Comparison of ENCODE assay signal across 1 cellular context in the genomic region with DNA sequence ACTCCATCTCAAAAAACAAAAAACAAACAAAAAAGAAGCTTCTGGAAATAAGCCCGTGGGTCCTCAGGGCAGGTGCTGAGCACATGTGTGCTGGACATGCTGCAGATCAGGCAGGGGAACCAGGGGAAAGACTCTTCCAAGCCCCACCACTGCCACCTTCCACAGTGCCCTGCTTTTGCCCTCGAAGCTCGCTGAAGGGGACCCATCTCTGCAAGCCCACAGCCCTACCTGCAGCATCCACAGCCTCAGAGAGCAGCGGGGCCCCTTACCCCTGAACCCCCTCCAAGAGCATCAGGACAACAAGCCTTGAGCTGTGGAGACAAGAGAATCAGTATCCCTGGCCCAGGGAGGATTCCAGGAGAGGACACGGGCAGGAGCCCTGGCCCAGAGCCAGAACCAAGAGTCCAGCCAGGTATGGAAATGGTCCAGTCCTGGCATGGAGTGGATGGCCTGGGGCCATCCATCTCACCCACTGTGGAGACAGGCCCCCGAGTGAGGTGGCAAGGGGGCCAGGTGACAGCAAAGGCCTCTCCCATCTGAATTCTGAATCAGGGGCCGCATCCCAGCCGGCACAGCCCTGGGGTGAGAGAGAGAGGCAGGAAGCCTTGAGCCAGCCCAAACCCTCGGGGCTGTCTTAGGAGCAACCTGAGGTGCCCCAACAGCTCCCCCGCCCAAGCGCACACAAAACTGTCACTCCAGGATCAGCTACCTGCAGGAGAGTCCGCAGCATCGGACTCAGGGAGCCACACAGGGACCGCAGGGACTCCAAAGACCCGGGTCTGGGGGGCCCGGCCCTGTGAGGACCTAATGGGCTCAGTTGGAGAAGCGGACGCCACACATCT.
TF ChIP-seq lines count a peak whose summit lies in the region.

No MANE protein-coding gene starts in this region.

TF ChIP-seq in SK-N-SH treated with all-trans-retinoic acid at 6 μM for 48 hours, 23 proteins besides CTCF, POLR2A, EP300 and RAD21 (continued from another document):
- TF ChIP-seq, protein P1, sequence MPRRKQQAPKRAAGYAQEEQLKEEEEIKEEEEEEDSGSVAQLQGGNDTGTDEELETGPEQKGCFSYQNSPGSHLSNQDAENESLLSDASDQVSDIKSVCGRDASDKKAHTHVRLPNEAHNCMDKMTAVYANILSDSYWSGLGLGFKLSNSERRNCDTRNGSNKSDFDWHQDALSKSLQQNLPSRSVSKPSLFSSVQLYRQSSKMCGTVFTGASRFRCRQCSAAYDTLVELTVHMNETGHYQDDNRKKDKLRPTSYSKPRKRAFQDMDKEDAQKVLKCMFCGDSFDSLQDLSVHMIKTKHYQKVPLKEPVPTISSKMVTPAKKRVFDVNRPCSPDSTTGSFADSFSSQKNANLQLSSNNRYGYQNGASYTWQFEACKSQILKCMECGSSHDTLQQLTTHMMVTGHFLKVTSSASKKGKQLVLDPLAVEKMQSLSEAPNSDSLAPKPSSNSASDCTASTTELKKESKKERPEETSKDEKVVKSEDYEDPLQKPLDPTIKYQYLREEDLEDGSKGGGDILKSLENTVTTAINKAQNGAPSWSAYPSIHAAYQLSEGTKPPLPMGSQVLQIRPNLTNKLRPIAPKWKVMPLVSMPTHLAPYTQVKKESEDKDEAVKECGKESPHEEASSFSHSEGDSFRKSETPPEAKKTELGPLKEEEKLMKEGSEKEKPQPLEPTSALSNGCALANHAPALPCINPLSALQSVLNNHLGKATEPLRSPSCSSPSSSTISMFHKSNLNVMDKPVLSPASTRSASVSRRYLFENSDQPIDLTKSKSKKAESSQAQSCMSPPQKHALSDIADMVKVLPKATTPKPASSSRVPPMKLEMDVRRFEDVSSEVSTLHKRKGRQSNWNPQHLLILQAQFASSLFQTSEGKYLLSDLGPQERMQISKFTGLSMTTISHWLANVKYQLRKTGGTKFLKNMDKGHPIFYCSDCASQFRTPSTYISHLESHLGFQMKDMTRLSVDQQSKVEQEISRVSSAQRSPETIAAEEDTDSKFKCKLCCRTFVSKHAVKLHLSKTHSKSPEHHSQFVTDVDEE (CRISPR knock-in tag; IDR thresholded peaks at IDR 0.05): no peak
- TF ChIP-seq ZNF565 (CRISPR knock-in tag; conservative IDR thresholded peaks at IDR 0.05; ENCODE audit: low read depth) (no peak), SNAI2 (CRISPR knock-in tag; IDR thresholded peaks at IDR 0.05) (no peak), ZFP30 (CRISPR knock-in tag; IDR thresholded peaks at IDR 0.05) (no peak), ISL1 (CRISPR knock-in tag; IDR thresholded peaks at IDR 0.05) (no peak), BACH2 (CRISPR knock-in tag; IDR thresholded peaks at IDR 0.05; ENCODE audit: borderline replicate concordance) (no peak), ZC3H10 (CRISPR knock-in tag; IDR thresholded peaks at IDR 0.05) (no peak)
- TF ChIP-seq, protein P2, sequence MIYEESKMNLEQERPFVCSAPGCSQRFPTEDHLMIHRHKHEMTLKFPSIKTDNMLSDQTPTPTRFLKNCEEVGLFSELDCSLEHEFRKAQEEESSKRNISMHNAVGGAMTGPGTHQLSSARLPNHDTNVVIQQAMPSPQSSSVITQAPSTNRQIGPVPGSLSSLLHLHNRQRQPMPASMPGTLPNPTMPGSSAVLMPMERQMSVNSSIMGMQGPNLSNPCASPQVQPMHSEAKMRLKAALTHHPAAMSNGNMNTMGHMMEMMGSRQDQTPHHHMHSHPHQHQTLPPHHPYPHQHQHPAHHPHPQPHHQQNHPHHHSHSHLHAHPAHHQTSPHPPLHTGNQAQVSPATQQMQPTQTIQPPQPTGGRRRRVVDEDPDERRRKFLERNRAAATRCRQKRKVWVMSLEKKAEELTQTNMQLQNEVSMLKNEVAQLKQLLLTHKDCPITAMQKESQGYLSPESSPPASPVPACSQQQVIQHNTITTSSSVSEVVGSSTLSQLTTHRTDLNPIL (CRISPR knock-in tag; IDR thresholded peaks at IDR 0.05; ENCODE audit: low read depth): no peak
- TF ChIP-seq, protein P3, sequence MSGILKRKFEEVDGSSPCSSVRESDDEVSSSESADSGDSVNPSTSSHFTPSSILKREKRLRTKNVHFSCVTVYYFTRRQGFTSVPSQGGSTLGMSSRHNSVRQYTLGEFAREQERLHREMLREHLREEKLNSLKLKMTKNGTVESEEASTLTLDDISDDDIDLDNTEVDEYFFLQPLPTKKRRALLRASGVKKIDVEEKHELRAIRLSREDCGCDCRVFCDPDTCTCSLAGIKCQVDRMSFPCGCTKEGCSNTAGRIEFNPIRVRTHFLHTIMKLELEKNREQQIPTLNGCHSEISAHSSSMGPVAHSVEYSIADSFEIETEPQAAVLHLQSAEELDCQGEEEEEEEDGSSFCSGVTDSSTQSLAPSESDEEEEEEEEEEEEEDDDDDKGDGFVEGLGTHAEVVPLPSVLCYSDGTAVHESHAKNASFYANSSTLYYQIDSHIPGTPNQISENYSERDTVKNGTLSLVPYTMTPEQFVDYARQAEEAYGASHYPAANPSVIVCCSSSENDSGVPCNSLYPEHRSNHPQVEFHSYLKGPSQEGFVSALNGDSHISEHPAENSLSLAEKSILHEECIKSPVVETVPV (CRISPR knock-in tag; IDR thresholded peaks at IDR 0.05): no peak
- TF ChIP-seq, protein P4, sequence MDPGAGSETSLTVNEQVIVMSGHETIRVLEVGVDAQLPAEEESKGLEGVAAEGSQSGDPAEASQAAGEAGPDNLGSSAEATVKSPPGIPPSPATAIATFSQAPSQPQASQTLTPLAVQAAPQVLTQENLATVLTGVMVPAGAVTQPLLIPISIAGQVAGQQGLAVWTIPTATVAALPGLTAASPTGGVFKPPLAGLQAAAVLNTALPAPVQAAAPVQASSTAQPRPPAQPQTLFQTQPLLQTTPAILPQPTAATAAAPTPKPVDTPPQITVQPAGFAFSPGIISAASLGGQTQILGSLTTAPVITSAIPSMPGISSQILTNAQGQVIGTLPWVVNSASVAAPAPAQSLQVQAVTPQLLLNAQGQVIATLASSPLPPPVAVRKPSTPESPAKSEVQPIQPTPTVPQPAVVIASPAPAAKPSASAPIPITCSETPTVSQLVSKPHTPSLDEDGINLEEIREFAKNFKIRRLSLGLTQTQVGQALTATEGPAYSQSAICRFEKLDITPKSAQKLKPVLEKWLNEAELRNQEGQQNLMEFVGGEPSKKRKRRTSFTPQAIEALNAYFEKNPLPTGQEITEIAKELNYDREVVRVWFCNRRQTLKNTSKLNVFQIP (CRISPR knock-in tag; IDR thresholded peaks at IDR 0.05; ENCODE audit: borderline replicate concordance, low read depth): no peak
